Comparison of ENCODE assay signal across 21 cellular contexts in the genomic region with DNA sequence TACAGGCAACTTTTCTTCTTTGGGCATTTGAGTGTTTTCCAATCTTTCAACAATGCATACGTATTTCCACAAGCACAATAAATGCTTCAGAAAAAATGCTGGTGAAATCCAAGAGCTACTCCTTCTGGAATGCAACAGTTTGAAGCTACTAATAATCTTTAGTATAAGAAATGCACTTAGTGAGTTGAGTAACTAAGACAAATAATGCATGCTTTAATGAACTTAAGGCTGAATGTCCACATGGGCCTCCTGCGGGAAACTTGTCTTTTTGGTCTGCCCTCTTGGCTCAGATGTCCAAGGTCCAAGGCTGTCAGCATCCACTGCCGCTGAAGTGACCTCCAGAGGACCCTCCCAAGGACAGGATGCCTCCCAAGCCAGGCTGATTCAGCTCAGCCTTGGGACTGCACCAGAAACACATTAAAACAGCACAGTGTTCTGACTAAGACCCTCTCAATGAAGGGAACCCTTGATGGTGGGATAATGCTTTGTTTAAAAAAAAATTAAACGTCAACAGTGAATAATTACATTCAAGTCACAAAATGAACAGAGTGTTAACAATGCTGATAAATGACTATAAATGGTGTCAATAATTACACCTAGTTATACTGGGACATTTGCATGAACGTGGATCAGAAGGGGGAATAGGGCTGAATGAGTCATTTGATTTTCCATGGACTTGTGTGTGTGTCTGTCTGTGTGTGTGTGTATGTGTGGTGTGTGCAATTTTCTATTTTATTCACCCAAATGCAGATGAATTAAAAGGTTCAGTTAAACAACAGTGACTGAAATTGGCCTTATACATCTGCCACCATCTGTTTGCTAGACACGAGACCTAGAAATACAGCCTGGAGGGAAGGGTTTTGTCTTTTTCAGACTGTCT.
"Had no signal": no experiment of that assay in that cellular context is flagged by ENCODE, and none has a peak within 500 bp of the region (broad histone marks: within the 10 kb centered on the region; RNA-seq: fewer than 3 reads in every experiment).

No MANE protein-coding gene starts in this region.

- H3K4me3 ChIP-seq: heart right ventricle, prostate gland, right lobe of liver, suprapubic skin, upper lobe of left lung had no signal

- H3K27ac ChIP-seq: heart right ventricle, prostate gland, right lobe of liver, suprapubic skin, upper lobe of left lung, WERI-Rb-1 had no signal

- H3K4me3 Mint-ChIP-seq: activated CD4-positive, alpha-beta memory T cell treated with anti-CD3 and anti-CD28 coated beads, Interleukin-2, amount 10 ng/mL, durations not matched to agents 7 days and 5 days; activated CD4-positive, alpha-beta T cell treated with anti-CD3 and anti-CD28 coated beads for 36 hours; activated naive CD8-positive, alpha-beta T cell treated with anti-CD3 and anti-CD28 coated beads, Interleukin-2, amount 10 ng/mL, durations not matched to agents 7 days and 5 days; activated T-cell treated with anti-CD3 and anti-CD28 coated beads, Interleukin-2, amount 50 U/mL, for 72 hours; effector memory CD8-positive, alpha-beta T cell had no signal

- ATAC-seq: activated CD4-positive, alpha-beta T cell treated with anti-CD3 and anti-CD28 coated beads for 36 hours; activated T-cell treated with anti-CD3 and anti-CD28 coated beads, Interleukin-2, amount 50 U/mL, for 72 hours; effector memory CD8-positive, alpha-beta T cell; heart right ventricle; left ventricle myocardium superior; right lobe of liver had no signal

- H3K36me3 ChIP-seq: right lobe of liver had no signal

- H3K9me3 ChIP-seq: heart right ventricle, prostate gland, right lobe of liver, suprapubic skin, upper lobe of left lung had no signal

- H3K4me1 ChIP-seq: prostate gland, right lobe of liver, suprapubic skin had no signal

- H3K36me3 Mint-ChIP-seq: activated naive CD8-positive, alpha-beta T cell treated with anti-CD3 and anti-CD28 coated beads, Interleukin-2, amount 10 ng/mL, durations not matched to agents 7 days and 5 days had no signal

- H3K27me3 ChIP-seq: heart right ventricle, right lobe of liver, suprapubic skin, upper lobe of left lung had no signal

- DNase-seq: activated CD4-positive, alpha-beta memory T cell treated with anti-CD3 and anti-CD28 coated beads, Interleukin-2, amount 10 ng/mL, durations not matched to agents 7 days and 5 days; activated CD4-positive, alpha-beta T cell treated with anti-CD3 and anti-CD28 coated beads for 36 hours; activated CD8-positive, alpha-beta memory T cell treated with anti-CD3 and anti-CD28 coated beads, Interleukin-2, amount 50 U/mL, for 4 hours; activated gamma-delta T cell treated with Interleukin-2 at 50 U/mL for 16 hours; activated naive CD8-positive, alpha-beta T cell treated with anti-CD3 and anti-CD28 coated beads, Interleukin-2, amount 10 ng/mL, durations not matched to agents 7 days and 5 days; activated T-cell treated with anti-CD3 and anti-CD28 coated beads, Interleukin-2, amount 50 U/mL, for 72 hours; central memory CD4-positive, alpha-beta T cell; effector memory CD8-positive, alpha-beta T cell; erythroblast; foreskin melanocyte; heart right ventricle; kidney; left ventricle myocardium superior; stimulated activated CD4-positive, alpha-beta T cell treated with anti-CD3 and anti-CD28 coated beads, Interleukin-12 subunit alpha, Interleukin-12 subunit beta, amount 100 ng/mL, for 4 hours; stimulated activated naive CD4-positive, alpha-beta T cell treated with Interleukin-2 at 50 U/mL for 16 hours; T-helper 1 cell; upper lobe of left lung; WERI-Rb-1 had no signal

- H3K27me3 Mint-ChIP-seq: activated CD4-positive, alpha-beta memory T cell treated with anti-CD3 and anti-CD28 coated beads, Interleukin-2, amount 10 ng/mL, durations not matched to agents 7 days and 5 days; activated CD4-positive, alpha-beta T cell treated with anti-CD3 and anti-CD28 coated beads for 36 hours; activated naive CD8-positive, alpha-beta T cell treated with anti-CD3 and anti-CD28 coated beads, Interleukin-2, amount 10 ng/mL, durations not matched to agents 7 days and 5 days; effector memory CD8-positive, alpha-beta T cell had no signal

- H3K4me1 Mint-ChIP-seq: activated CD4-positive, alpha-beta memory T cell treated with anti-CD3 and anti-CD28 coated beads, Interleukin-2, amount 10 ng/mL, durations not matched to agents 7 days and 5 days; activated naive CD8-positive, alpha-beta T cell treated with anti-CD3 and anti-CD28 coated beads, Interleukin-2, amount 10 ng/mL, durations not matched to agents 7 days and 5 days had no signal

- FAIRE-seq: kidney had no signal

- H3K27ac Mint-ChIP-seq: activated CD4-positive, alpha-beta memory T cell treated with anti-CD3 and anti-CD28 coated beads, Interleukin-2, amount 10 ng/mL, durations not matched to agents 7 days and 5 days; activated CD4-positive, alpha-beta T cell treated with anti-CD3 and anti-CD28 coated beads for 36 hours; activated naive CD8-positive, alpha-beta T cell treated with anti-CD3 and anti-CD28 coated beads, Interleukin-2, amount 10 ng/mL, durations not matched to agents 7 days and 5 days; activated T-cell treated with anti-CD3 and anti-CD28 coated beads, Interleukin-2, amount 50 U/mL, for 72 hours; effector memory CD8-positive, alpha-beta T cell had no signal

- H3K9me3 Mint-ChIP-seq: activated CD4-positive, alpha-beta memory T cell treated with anti-CD3 and anti-CD28 coated beads, Interleukin-2, amount 10 ng/mL, durations not matched to agents 7 days and 5 days; activated naive CD8-positive, alpha-beta T cell treated with anti-CD3 and anti-CD28 coated beads, Interleukin-2, amount 10 ng/mL, durations not matched to agents 7 days and 5 days had no signal
